15 cellular contexts compared by ENCODE assay signal in the genomic region with DNA sequence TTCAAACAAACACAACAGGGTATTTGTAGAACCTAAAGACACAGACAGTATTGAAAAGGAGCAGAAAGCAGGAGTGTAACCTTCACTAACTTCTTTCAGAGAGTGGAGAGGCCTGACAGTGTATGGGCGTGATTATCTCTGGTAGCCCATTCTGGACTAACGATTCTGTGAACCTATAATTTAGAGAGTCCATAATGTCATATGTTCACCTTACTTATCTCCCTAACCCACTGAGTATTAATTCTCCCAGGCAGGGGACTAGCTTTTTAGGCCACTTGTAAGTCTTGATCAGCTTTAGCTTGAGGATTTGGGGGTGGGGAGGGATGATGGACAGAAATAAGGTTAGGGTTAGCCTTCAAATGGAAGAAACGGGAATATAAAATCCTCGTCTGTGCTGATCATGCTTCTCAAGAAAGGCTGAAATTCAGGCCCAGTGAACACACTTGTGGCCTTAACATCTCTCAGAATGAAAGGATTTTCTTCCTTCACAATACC. TPM values are rescaled to one million over a fixed set of nuclear protein-coding genes. Genes with fewer than 3 reads are reported as not detected.
DNase-seq lines count a peak whose midpoint lies in the region; ATAC-seq and TF ChIP-seq lines count a peak whose summit lies in the region.
"Had no signal": no experiment of that assay in that cellular context is flagged by ENCODE, and none has a peak within 500 bp of the region (broad histone marks: within the 10 kb centered on the region; RNA-seq: fewer than 3 reads in every experiment).

No MANE protein-coding gene starts in this region.

- H3K9me3 Mint-ChIP-seq in brain = no peaks in the 10 kb centered on the region
- H3K9me3 Mint-ChIP-seq in CD14-positive monocyte = peaks cover 0 to 3% (median 0%) of the 10 kb centered on the region in 7 donors
- H3K9me3 Mint-ChIP-seq: activated B cell treated with CpG ODN at 0.5 μM for 24 hours had no signal

- H3K36me3 ChIP-seq in OCI-LY3 (replicated peaks; ENCODE audit: low read depth, low read length) (no peaks in the 10 kb centered on the region), right lobe of liver (no peaks in the 10 kb centered on the region), transverse colon (no peaks in the 10 kb centered on the region)
- H3K36me3 ChIP-seq: BLaER1 treated with 17β-estradiol and CSF1 and Interleukin-3, amounts not matched to agents 10 nM and 100 nM had no signal

- peaks cover 6% of the 10 kb centered on the region; the same call in 1 of the 2 replicates for H4K20me1 ChIP-seq in OCI-LY3 (ENCODE audit: insufficient read depth, low read length)

- peaks cover 55% of the 10 kb centered on the region for H3K4me1 ChIP-seq in OCI-LY3 (ENCODE audit: low read length)
- H3K4me1 ChIP-seq in right lobe of liver = peaks cover 0 to 41% (median 20%) of the 10 kb centered on the region in 4 donors
- peaks cover 7 to 51% (median 13%) of the 10 kb centered on the region in 4 donors for H3K4me1 ChIP-seq in transverse colon

- peak overlapping the region in 2 of 5 experiments; percentile 22 to 69 for H3K4me3 Mint-ChIP-seq in brain
- no peak overlapping the region for H3K4me3 Mint-ChIP-seq in CD14-positive monocyte
- H3K4me3 Mint-ChIP-seq: activated B cell treated with CpG ODN at 0.5 μM for 24 hours had no signal

- H3K9me3 ChIP-seq in OCI-LY3 (ENCODE audit: insufficient read depth, low read length) = no peaks in the 10 kb centered on the region
- H3K9me3 ChIP-seq in right lobe of liver = no peaks in the 10 kb centered on the region
- no peaks in the 10 kb centered on the region for H3K9me3 ChIP-seq in transverse colon
- H3K9me3 ChIP-seq: BLaER1 treated with 17β-estradiol and CSF1 and Interleukin-3, amounts not matched to agents 10 nM and 100 nM had no signal

- H3K9ac ChIP-seq in OCI-LY3 (ENCODE audit: low read length) = peak overlapping the region; percentile 48
- H3K9ac ChIP-seq: BLaER1 treated with 17β-estradiol and CSF1 and Interleukin-3, amounts not matched to agents 10 nM and 100 nM had no signal

- WGBS in right lobe of liver (ENCODE audit: insufficient coverage, low coverage, low lambda C conversion rate, missing lambda C conversion rate) = 62% methylated on average over 4 of the region's 4 CpGs
- 85 to 90% methylated on average over 4 of the region's 4 CpGs for WGBS in transverse colon (ENCODE audit: low coverage in 1 of 2), 2 donors

- ATAC-seq in right lobe of liver (no peak), GM19324 (IDR thresholded peaks at IDR 0.05; ENCODE audit: low FRiP score, unreplicated experiment) (no peak)

- H3K27me3 Mint-ChIP-seq in brain = peaks cover 2% of the 10 kb centered on the region
- H3K27me3 Mint-ChIP-seq in CD14-positive monocyte (ENCODE audit: low read depth in 3 of 3) = peaks cover 3 to 29% (median 15%) of the 10 kb centered on the region in 3 donors

- H3K36me3 Mint-ChIP-seq in brain (no peaks in the 10 kb centered on the region), CD14-positive monocyte (no peaks in the 10 kb centered on the region)

- peak overlapping the region; percentile 70 for H2AFZ ChIP-seq in OCI-LY3 (ENCODE audit: low read depth, low read length)

- H3K4me1 Mint-ChIP-seq in brain (peaks cover 32% of the 10 kb centered on the region), CD14-positive monocyte (peaks cover 14% of the 10 kb centered on the region)

- H3K27ac Mint-ChIP-seq in brain (peak overlapping the region in 3 of 5 experiments; percentile 59 to 90 (median 76)), CD14-positive monocyte (no peak overlapping the region)
- H3K27ac Mint-ChIP-seq: activated B cell treated with CpG ODN at 0.5 μM for 24 hours had no signal

- in situ Hi-C loops in transverse colon (cut with MboI; ENCODE audit: low pct_ligation_motif_present in 1 of 4, low pct_unique_long_range_greater_than_20kb in 1 of 4, low sequenced_read_pairs in 3 of 4) (loop anchor here in 3 of 4 donors (25.0 kb wide), 2 partner anchors 241 to 541 kb away; partner anchors contain the start of gene CEBPB (in 1 of the 3)), GM13977 (cut with MboI; ENCODE audit: low pct_unique_long_range_greater_than_20kb, low sequenced_read_pairs, unreplicated experiment) (no loop called here)

- H3K4me3 ChIP-seq in OCI-LY3 (ENCODE audit: low read length) (peak overlapping the region; percentile 55; the same call in 1 of the 2 replicates), right lobe of liver (no peak overlapping the region), transverse colon (no peak overlapping the region)
- H3K4me3 ChIP-seq: BLaER1 treated with 17β-estradiol and CSF1 and Interleukin-3, amounts not matched to agents 10 nM and 100 nM had no signal

- TF ChIP-seq CTCF in OCI-LY3 (IDR thresholded peaks at IDR 0.05; ENCODE audit: low read depth, low read length) = no peak
- no peak for TF ChIP-seq CTCF in brain (conservative IDR thresholded peaks at IDR 0.05)
- no peak for TF ChIP-seq CTCF in right lobe of liver (IDR thresholded peaks at IDR 0.05)
- TF ChIP-seq CTCF in transverse colon (IDR thresholded peaks at IDR 0.05) = no peak
- no peak for TF ChIP-seq CTCF in CD14-positive monocyte (IDR thresholded peaks at IDR 0.05)
- no peak for TF ChIP-seq CTCF in GM13977 (IDR thresholded peaks at IDR 0.05; ENCODE audit: extremely low read depth, insufficient read depth, missing control alignments)

- H3K79me2 ChIP-seq in OCI-LY3 (ENCODE audit: low read length) = peaks cover 20% of the 10 kb centered on the region

- intact Hi-C loops in right lobe of liver (cut with DNase I) = no loop called here
- intact Hi-C loops in transverse colon (cut with DNase I; ENCODE audit: low total_unique reads) = no loop called here
- intact Hi-C loops in CD14-positive monocyte (cut with micrococcal nuclease) = no loop called here

- H3K4me2 ChIP-seq in OCI-LY3 (ENCODE audit: low read length) = peak overlapping the region; percentile 75

- H3K27me3 ChIP-seq in OCI-LY3 (ENCODE audit: low read depth, low read length) (peaks cover 6% of the 10 kb centered on the region; the same call in 1 of the 2 replicates), right lobe of liver (no peaks in the 10 kb centered on the region), transverse colon (no peaks in the 10 kb centered on the region)
- H3K27me3 ChIP-seq: BLaER1 treated with 17β-estradiol and CSF1 and Interleukin-3, amounts not matched to agents 10 nM and 100 nM had no signal

- H3K27ac ChIP-seq in OCI-LY3 (ENCODE audit: low read length) = peak overlapping the region; percentile 73
- H3K27ac ChIP-seq in right lobe of liver = peak overlapping the region; percentile 59 to 85 (median 81)
- peak overlapping the region; percentile 89 to 92 (median 90) for H3K27ac ChIP-seq in transverse colon
- H3K27ac ChIP-seq: BLaER1 treated with 17β-estradiol and CSF1 and Interleukin-3, amounts not matched to agents 10 nM and 100 nM had no signal

- TF ChIP-seq POLR2A in right lobe of liver (IDR thresholded peaks at IDR 0.05) (no peak), transverse colon (IDR thresholded peaks at IDR 0.05) (no peak)

- no peak for TF ChIP-seq EP300 in transverse colon (IDR thresholded peaks at IDR 0.05; ENCODE audit: low read depth)

- DNase-seq in right lobe of liver = no peak
- no peak for DNase-seq in transverse colon
- no peak for DNase-seq in CD14-positive monocyte (ENCODE audit: low spot score)
- DNase-seq in GM13977 (ENCODE audit: low spot score) = no peak
- DNase-seq: activated B cell treated with CpG ODN at 0.5 μM for 24 hours; activated gamma-delta T cell; DND-41; NCI-H1436; NCI-H446; stimulated activated CD4-positive, alpha-beta T cell treated with anti-CD3 and anti-CD28 coated beads, Interleukin-4, amount 100 ng/mL, for 4 hours had no signal

RNA-seq across cellular contexts. Expression of gene PARD6B, which starts 2.8 kb away (rescaled TPM):
- polyA plus RNA-seq in brain (ENCODE audit: insufficient read depth, low read depth, low replicate concordance) (0.51 TPM), CD14-positive monocyte (under 1 TPM; 0.04 to 0.13 TPM)
- total RNA-seq in right lobe of liver (10 to 100 TPM in 2 of 6 experiments, 1 to 10 TPM in 4; 6.6 to 11.1 (median 8.5) TPM), transverse colon (10 to 100 TPM in 3 of 4 donors, 1 to 10 TPM in 1; 1.2 to 34.8 (median 17.2) TPM)

RNA-seq across cellular contexts. Expression of gene RIPOR3, which starts 37.2 kb away (rescaled TPM):
- polyA plus RNA-seq in brain (ENCODE audit: insufficient read depth, low read depth, low replicate concordance) (0.29 TPM), CD14-positive monocyte (not detected)
- total RNA-seq in right lobe of liver (10 to 100 TPM in 2 of 6 experiments, 1 to 10 TPM in 4; 4.8 to 13.8 (median 8.9) TPM), transverse colon (10 to 100 TPM in 1 of 4 donors, 1 to 10 TPM in 3; 4.6 to 15.7 (median 8.7) TPM)
- total RNA-seq: activated B cell treated with CpG ODN at 0.5 μM for 24 hours, dermis microvascular lymphatic vessel endothelial cell had no signal

Comparison
In these comparisons a context has a peak if more than half of its experiments do, and no peak if none do; other contexts are left out.
1. H3K27ac Mint-ChIP-seq: peak in brain (3 of 5); none in CD14-positive monocyte (0 of 7).
2. Peak in every context shown above with its lines, with median percentiles within 50 percentile points of each other: H3K27ac ChIP-seq.